ENCODE assay signal across 8 cellular contexts in the genomic region with DNA sequence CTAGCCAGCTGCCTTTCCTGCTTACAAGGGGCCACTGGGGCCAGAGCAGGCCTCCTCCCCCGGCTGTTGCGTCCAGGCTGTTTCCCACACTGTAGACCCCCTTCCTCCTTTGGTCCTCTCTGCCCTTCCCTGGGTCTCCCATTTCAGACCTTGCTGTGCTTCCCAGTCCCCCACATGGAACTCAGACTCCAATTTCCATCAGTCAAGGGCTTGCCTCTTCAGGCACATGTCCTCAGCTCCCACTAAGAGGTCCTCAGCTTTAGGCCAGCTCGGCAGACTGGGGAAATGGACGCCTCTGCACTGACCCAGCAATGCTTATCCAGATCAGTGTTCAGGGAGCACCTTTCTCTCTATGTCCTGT.
A peak's percentile ranks its signal among the peaks of the same experiment; 100 is the strongest.
DNase-seq lines count a peak whose midpoint lies in the region; ATAC-seq and TF ChIP-seq lines count a peak whose summit lies in the region.

No MANE protein-coding gene starts in this region.

- peaks cover 14% of the 10 kb centered on the region for H3K4me1 Mint-ChIP-seq in chondrocyte (ENCODE audit: low read depth)

- ATAC-seq in HG02623 (IDR thresholded peaks at IDR 0.05; ENCODE audit: unreplicated experiment) (no peak), HG02763 (IDR thresholded peaks at IDR 0.05; ENCODE audit: unreplicated experiment) (no peak)

- peak overlapping the region; percentile 46 for H3K4me3 ChIP-seq in BLaER1
- peak overlapping the region; percentile 43 to 50 for H3K4me3 ChIP-seq in neutrophil (ENCODE audit: low read depth in 1 of 2, low read length in 1 of 2)

- peak; percentile 56 for DNase-seq in OCI-M1 (lab: John Stamatoyannopoulos, UW)
- peak; percentile 49 for DNase-seq in chondrocyte (ENCODE audit: low spot score)
- DNase-seq in effector CD4-positive, alpha-beta T cell, result no peak
- DNase-seq in islet precursor cell, result no peak

- H3K27me3 Mint-ChIP-seq in chondrocyte (ENCODE audit: low read depth), result peaks cover 5% of the 10 kb centered on the region

- H3K27ac ChIP-seq in BLaER1 (peak overlapping the region; percentile 78), neutrophil (peak overlapping the region; percentile 59)

- TF ChIP-seq CTCF in chondrocyte (IDR thresholded peaks at IDR 0.05) (no peak), neutrophil (IDR thresholded peaks at IDR 0.05) (no peak)

- H3K36me3 ChIP-seq in BLaER1 (no peaks in the 10 kb centered on the region; the same call in 1 of the 2 replicates), neutrophil (no peaks in the 10 kb centered on the region)

- H3K36me3 Mint-ChIP-seq in chondrocyte (ENCODE audit: low read depth), result peaks cover 1% of the 10 kb centered on the region

- peak overlapping the region; percentile 96 for H3K27ac Mint-ChIP-seq in chondrocyte (ENCODE audit: unreplicated experiment)

- H3K27me3 ChIP-seq in BLaER1 (no peaks in the 10 kb centered on the region), neutrophil (no peaks in the 10 kb centered on the region)

- H3K4me2 ChIP-seq in BLaER1, result peak overlapping the region; percentile 77

- H3K4me1 ChIP-seq in BLaER1 (peaks cover 48% of the 10 kb centered on the region), neutrophil (ENCODE audit: control insufficient read depth in 1 of 2, insufficient read depth in 1 of 2, low read depth in 1 of 2, low read length in 1 of 2) (peaks cover 0 to 8% of the 10 kb centered on the region in 2 experiments)

- peak overlapping the region; percentile 63; the same call in 1 of the 2 replicates for H3K9ac ChIP-seq in BLaER1

- H3K9me3 Mint-ChIP-seq in chondrocyte (ENCODE audit: low read depth), result peaks cover 4% of the 10 kb centered on the region

- H3K9me3 ChIP-seq in BLaER1 (peaks cover 16% of the 10 kb centered on the region), neutrophil (no peaks in the 10 kb centered on the region)

- no peaks in the 10 kb centered on the region for H4K20me1 ChIP-seq in BLaER1

- no peak overlapping the region for H3K4me3 Mint-ChIP-seq in chondrocyte (ENCODE audit: unreplicated experiment)

Comparison
In these comparisons a context has a peak if more than half of its experiments do, and no peak if none do; other contexts are left out.
1. DNase-seq: peak in OCI-M1 (single experiment) and chondrocyte (single experiment); none in effector CD4-positive, alpha-beta T cell (single experiment) and islet precursor cell (single experiment).